In the genomic region with DNA sequence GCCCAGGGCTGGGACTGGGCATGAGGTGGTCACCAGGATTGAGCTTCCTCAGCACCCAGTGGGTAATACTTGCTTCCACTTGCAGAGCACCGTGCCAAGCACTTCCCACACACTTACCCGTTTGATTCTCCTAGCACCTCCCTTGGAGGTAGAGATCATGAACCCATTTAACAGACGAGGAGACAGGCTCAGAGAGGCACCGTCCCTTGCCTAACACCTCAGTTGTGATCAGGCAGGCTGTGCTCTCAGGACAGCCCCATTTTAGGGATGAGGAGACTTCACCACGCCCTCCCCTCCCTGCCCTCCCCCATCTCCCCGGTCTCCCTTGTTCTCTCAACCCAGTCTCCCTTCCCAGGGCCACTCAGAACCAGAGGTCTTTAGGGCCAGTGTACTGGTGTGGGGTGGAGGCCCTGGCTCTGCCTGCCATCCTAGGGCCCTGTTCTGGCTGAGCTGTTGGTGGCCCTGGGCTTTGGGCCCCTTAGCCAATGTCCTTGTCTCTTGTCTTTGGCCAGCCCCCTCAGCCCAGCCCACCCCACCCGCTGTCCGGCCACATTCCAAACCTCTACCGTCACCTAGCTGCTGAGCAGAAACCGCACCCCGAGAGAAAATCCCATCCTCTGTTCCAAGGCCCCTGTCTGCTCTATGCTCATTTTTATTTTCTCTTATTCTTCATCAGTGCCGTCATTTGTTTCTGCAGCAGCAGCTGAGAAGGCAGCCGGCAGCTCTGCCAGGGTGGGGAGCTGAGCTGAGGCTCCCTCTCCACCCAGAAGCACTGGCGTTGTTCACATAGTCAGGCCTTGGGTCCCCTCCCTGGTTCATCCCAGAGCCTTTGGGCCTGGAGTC, we compare ENCODE assay signal across 1 cellular context.
TF ChIP-seq lines count a peak whose summit lies in the region.

No MANE protein-coding gene starts in this region.

TF ChIP-seq in SK-N-SH, 30 proteins besides CTCF, POLR2A, EP300 and RAD21 (continued from another document):
- TF ChIP-seq, protein P1, sequence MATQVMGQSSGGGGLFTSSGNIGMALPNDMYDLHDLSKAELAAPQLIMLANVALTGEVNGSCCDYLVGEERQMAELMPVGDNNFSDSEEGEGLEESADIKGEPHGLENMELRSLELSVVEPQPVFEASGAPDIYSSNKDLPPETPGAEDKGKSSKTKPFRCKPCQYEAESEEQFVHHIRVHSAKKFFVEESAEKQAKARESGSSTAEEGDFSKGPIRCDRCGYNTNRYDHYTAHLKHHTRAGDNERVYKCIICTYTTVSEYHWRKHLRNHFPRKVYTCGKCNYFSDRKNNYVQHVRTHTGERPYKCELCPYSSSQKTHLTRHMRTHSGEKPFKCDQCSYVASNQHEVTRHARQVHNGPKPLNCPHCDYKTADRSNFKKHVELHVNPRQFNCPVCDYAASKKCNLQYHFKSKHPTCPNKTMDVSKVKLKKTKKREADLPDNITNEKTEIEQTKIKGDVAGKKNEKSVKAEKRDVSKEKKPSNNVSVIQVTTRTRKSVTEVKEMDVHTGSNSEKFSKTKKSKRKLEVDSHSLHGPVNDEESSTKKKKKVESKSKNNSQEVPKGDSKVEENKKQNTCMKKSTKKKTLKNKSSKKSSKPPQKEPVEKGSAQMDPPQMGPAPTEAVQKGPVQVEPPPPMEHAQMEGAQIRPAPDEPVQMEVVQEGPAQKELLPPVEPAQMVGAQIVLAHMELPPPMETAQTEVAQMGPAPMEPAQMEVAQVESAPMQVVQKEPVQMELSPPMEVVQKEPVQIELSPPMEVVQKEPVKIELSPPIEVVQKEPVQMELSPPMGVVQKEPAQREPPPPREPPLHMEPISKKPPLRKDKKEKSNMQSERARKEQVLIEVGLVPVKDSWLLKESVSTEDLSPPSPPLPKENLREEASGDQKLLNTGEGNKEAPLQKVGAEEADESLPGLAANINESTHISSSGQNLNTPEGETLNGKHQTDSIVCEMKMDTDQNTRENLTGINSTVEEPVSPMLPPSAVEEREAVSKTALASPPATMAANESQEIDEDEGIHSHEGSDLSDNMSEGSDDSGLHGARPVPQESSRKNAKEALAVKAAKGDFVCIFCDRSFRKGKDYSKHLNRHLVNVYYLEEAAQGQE (IDR thresholded peaks at IDR 0.05; ENCODE audit: low read depth, low read length): no peak
- TF ChIP-seq FOSL2 (IDR thresholded peaks at IDR 0.05; ENCODE audit: borderline replicate concordance, low read depth) (peak; percentile 39; the same call in 1 of the 2 replicates), TAF1 (IDR thresholded peaks at IDR 0.05; ENCODE audit: borderline replicate concordance, low read depth, low read length) (no peak), TEAD4 (IDR thresholded peaks at IDR 0.05; ENCODE audit: borderline replicate concordance, insufficient read depth) (no peak), SMC3 (IDR thresholded peaks at IDR 0.05; ENCODE audit: low read depth, low read length) (no peak), JUND (IDR thresholded peaks at IDR 0.05) (no peak), SIN3A (IDR thresholded peaks at IDR 0.05; ENCODE audit: borderline replicate concordance, low read depth, low read length) (no peak), TCF12 (IDR thresholded peaks at IDR 0.05) (peak; percentile 21; the same call in 1 of the 2 replicates), GABPA (IDR thresholded peaks at IDR 0.05; ENCODE audit: low read depth) (no peak), GATA2 (CRISPR knock-in tag; IDR thresholded peaks at IDR 0.05) (no peak), CHD2 (IDR thresholded peaks at IDR 0.05; ENCODE audit: low read length, partially characterized antibody) (no peak)
- TF ChIP-seq, protein P2, sequence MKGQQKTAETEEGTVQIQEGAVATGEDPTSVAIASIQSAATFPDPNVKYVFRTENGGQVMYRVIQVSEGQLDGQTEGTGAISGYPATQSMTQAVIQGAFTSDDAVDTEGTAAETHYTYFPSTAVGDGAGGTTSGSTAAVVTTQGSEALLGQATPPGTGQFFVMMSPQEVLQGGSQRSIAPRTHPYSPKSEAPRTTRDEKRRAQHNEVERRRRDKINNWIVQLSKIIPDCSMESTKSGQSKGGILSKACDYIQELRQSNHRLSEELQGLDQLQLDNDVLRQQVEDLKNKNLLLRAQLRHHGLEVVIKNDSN (IDR thresholded peaks at IDR 0.05; ENCODE audit: borderline replicate concordance, low read depth): no peak
